10 cellular contexts compared by ENCODE assay signal in the genomic region with DNA sequence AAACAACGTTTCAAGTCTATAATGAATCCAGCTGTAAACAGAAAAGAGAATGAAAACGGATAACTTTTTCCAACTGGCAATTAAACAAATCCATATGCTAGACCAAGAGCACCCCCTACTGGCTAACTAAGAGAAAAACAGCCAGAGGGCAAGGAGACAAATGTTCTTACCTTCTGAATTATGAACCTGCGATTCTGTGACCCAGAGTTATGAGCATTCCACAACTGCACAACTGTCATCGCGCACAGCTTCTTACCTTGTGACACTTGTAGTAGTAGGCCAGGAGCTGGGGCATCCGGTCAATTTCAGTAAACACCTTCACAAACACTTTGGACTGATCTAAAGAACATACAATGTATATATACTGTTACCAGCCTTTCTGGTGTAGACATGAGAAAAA. TPM values are rescaled to one million over a fixed set of nuclear protein-coding genes. Genes with fewer than 3 reads are reported as not detected.
DNase-seq lines count a peak whose midpoint lies in the region; ATAC-seq and TF ChIP-seq lines count a peak whose summit lies in the region.
"Had no signal": no experiment of that assay in that cellular context is flagged by ENCODE, and none has a peak within 500 bp of the region (broad histone marks: within the 10 kb centered on the region; RNA-seq: fewer than 3 reads in every experiment).

No MANE protein-coding gene starts in this region.

- no peak overlapping the region for H3K9ac ChIP-seq in smooth muscle cell (ENCODE audit: low read depth)

- no peak for ATAC-seq in HG03175 (IDR thresholded peaks at IDR 0.05; ENCODE audit: unreplicated experiment)
- no peak for ATAC-seq in activated naive CD8-positive, alpha-beta T cell treated with anti-CD3 and anti-CD28 coated beads, Interleukin-2, amount 50 U/mL, for 24 hours

- H3K4me1 ChIP-seq in adrenal gland (replicated peaks in 1 of 2) (no peaks in the 10 kb centered on the region), smooth muscle cell (ENCODE audit: low read depth) (no peaks in the 10 kb centered on the region)

- DNase-seq in Calu3 (peak; percentile 54), H7 (peak; percentile 66), NCI-H345 (lab: John Stamatoyannopoulos, UW) (peak; percentile 62), adrenal gland (no peak), hepatic stellate cell (ENCODE audit: low spot score) (peak; percentile 38), smooth muscle cell (lab: John Stamatoyannopoulos, UW; ENCODE audit: unreplicated experiment) (no peak)
- DNase-seq in activated naive CD8-positive, alpha-beta T cell treated with anti-CD3 and anti-CD28 coated beads, Interleukin-2, amount 50 U/mL, for 24 hours, result no peak
- DNase-seq: right cardiac atrium had no signal

- H3K27me3 ChIP-seq in H7 (ENCODE audit: control insufficient read depth, insufficient read depth, low read length), result no peaks in the 10 kb centered on the region
- no peaks in the 10 kb centered on the region for H3K27me3 ChIP-seq in adrenal gland
- no peaks in the 10 kb centered on the region for H3K27me3 ChIP-seq in smooth muscle cell (ENCODE audit: low read depth)

- H3K27ac Mint-ChIP-seq in Calu3 (ENCODE audit: unreplicated experiment), result no peak overlapping the region
- no peak overlapping the region for H3K27ac Mint-ChIP-seq in activated naive CD8-positive, alpha-beta T cell treated with anti-CD3 and anti-CD28 coated beads, Interleukin-2, amount 50 U/mL, for 24 hours
- H3K27ac Mint-ChIP-seq: T-helper 1 cell treated with Interleukin-12 subunit alpha and Interleukin-12 subunit beta and Interleukin-4 antibody, amounts not matched to agents 30 μg/mL and 1 μg/mL, for 36 hours had no signal

- no peak for TF ChIP-seq POLR2A in adrenal gland (IDR thresholded peaks at IDR 0.05)

- no peaks in the 10 kb centered on the region for H3K9me3 Mint-ChIP-seq in Calu3 (ENCODE audit: low read depth, unreplicated experiment)
- H3K9me3 Mint-ChIP-seq in activated naive CD8-positive, alpha-beta T cell treated with anti-CD3 and anti-CD28 coated beads, Interleukin-2, amount 50 U/mL, for 24 hours, result no peaks in the 10 kb centered on the region
- H3K9me3 Mint-ChIP-seq: T-helper 1 cell treated with Interleukin-12 subunit alpha and Interleukin-12 subunit beta and Interleukin-4 antibody, amounts not matched to agents 30 μg/mL and 1 μg/mL, for 36 hours had no signal

- H3F3A ChIP-seq in smooth muscle cell (ENCODE audit: low read depth), result no peaks in the 10 kb centered on the region

- H3K27me3 Mint-ChIP-seq in Calu3 (ENCODE audit: unreplicated experiment), result no peaks in the 10 kb centered on the region
- H3K27me3 Mint-ChIP-seq in activated naive CD8-positive, alpha-beta T cell treated with anti-CD3 and anti-CD28 coated beads, Interleukin-2, amount 50 U/mL, for 24 hours, result no peaks in the 10 kb centered on the region

- TF ChIP-seq CTCF in Calu3 (IDR thresholded peaks at IDR 0.05; ENCODE audit: unreplicated experiment) (peak; percentile 84), adrenal gland (IDR thresholded peaks at IDR 0.05) (peak; percentile 64 to 90 (median 82)), smooth muscle cell (IDR thresholded peaks at IDR 0.05; ENCODE audit: borderline replicate concordance, insufficient read depth, poor library complexity, severe bottlenecking) (peak; percentile 93)

- no peak overlapping the region for H3K4me3 ChIP-seq in H7 (ENCODE audit: insufficient read depth, low read depth, low read length)
- H3K4me3 ChIP-seq in adrenal gland, result no peak overlapping the region
- no peak overlapping the region for H3K4me3 ChIP-seq in smooth muscle cell

- CTCF ChIA-PET in Calu3 (lab: Charles Lee), result interaction anchor here (1.5 to 4.0 kb wide), 3 partner anchors 20 to 251 kb away, joined by 4 to 54 read pairs (median 8); a partner anchor contains a TSS

- peaks cover 35% of the 10 kb centered on the region for H4K20me1 ChIP-seq in smooth muscle cell (ENCODE audit: low read depth)

- no TSS peak for BruUV-seq in Calu3 (replicated peaks; lab: Mats Ljungman, UMichigan)

- no peak overlapping the region for H3K27ac ChIP-seq in adrenal gland
- no peak overlapping the region for H3K27ac ChIP-seq in smooth muscle cell (ENCODE audit: low read depth)

- peaks cover 21% of the 10 kb centered on the region for H3K36me3 Mint-ChIP-seq in Calu3 (ENCODE audit: insufficient read depth, unreplicated experiment)
- H3K36me3 Mint-ChIP-seq in activated naive CD8-positive, alpha-beta T cell treated with anti-CD3 and anti-CD28 coated beads, Interleukin-2, amount 50 U/mL, for 24 hours (ENCODE audit: low read depth), result peaks cover 20% of the 10 kb centered on the region

- no peak overlapping the region for H3K4me3 Mint-ChIP-seq in Calu3 (ENCODE audit: low read depth, unreplicated experiment)
- H3K4me3 Mint-ChIP-seq in activated naive CD8-positive, alpha-beta T cell treated with anti-CD3 and anti-CD28 coated beads, Interleukin-2, amount 50 U/mL, for 24 hours, result no peak overlapping the region
- H3K4me3 Mint-ChIP-seq: T-helper 1 cell treated with Interleukin-12 subunit alpha and Interleukin-12 subunit beta and Interleukin-4 antibody, amounts not matched to agents 30 μg/mL and 1 μg/mL, for 36 hours had no signal

- H3K4me2 ChIP-seq in smooth muscle cell, result no peak overlapping the region

- intact Hi-C loops in Calu3 (cut with micrococcal nuclease; ENCODE audit: unreplicated experiment) (loop anchor here (1.0 to 10.0 kb wide), 5 partner anchors 130 to 537 kb away; a partner anchor contains a TSS), adrenal gland (cut with DNase I) (loop anchor here in 1 of 2 donors (5.0 kb wide), 1 partner anchor 252 kb away; a partner anchor contains a TSS)

- H3K9me3 ChIP-seq in adrenal gland (replicated peaks in 1 of 3) (no peaks in the 10 kb centered on the region), smooth muscle cell (replicated peaks; ENCODE audit: low read depth) (no peaks in the 10 kb centered on the region)

- WGBS in adrenal gland, 4 donors, result 15 to 37% (median 26%) methylated on average over 6 of the region's 6 CpGs
- 31% methylated on average over 6 of the region's 6 CpGs for WGBS in smooth muscle cell (ENCODE audit: low lambda C conversion rate)

- H3K79me2 ChIP-seq in smooth muscle cell (ENCODE audit: low read depth), result no peaks in the 10 kb centered on the region

- H2AFZ ChIP-seq in smooth muscle cell (ENCODE audit: low read depth), result no peak overlapping the region

- peaks cover 10% of the 10 kb centered on the region for H3K36me3 ChIP-seq in H7 (replicated peaks; ENCODE audit: control insufficient read depth, insufficient read depth, low read length)
- peaks cover 0 to 48% of the 10 kb centered on the region in 2 donors for H3K36me3 ChIP-seq in adrenal gland (replicated peaks in 1 of 2)
- H3K36me3 ChIP-seq in smooth muscle cell (ENCODE audit: low read depth), result peaks cover 10% of the 10 kb centered on the region

- H3K4me1 Mint-ChIP-seq in Calu3 (ENCODE audit: low read depth, unreplicated experiment), result no peaks in the 10 kb centered on the region
- H3K4me1 Mint-ChIP-seq in activated naive CD8-positive, alpha-beta T cell treated with anti-CD3 and anti-CD28 coated beads, Interleukin-2, amount 50 U/mL, for 24 hours, result no peaks in the 10 kb centered on the region

RNA-seq across cellular contexts. Expression of a gene that starts 18.6 kb away (rescaled TPM):
- total RNA-seq in Calu3 (2022), result 28.2 and 29.4 TPM in 2 replicates
- 17.1 and 26.4 TPM in 2 replicates for total RNA-seq in H7 (2014; rRNA removed; shearing (Covaris generic))
- 10 to 100 TPM; 10.7 to 25.7 (median 21.4) TPM for total RNA-seq in adrenal gland
- 10 to 100 TPM; 19.2 to 50.1 (median 37.3) TPM for polyA plus RNA-seq in adrenal gland
- 17.2 and 23.3 TPM in 2 replicates for total RNA-seq in smooth muscle cell
- 17.6 and 20.1 TPM in 2 replicates for polyA plus RNA-seq in smooth muscle cell

Comparison
In these comparisons a context has a peak if more than half of its experiments do, and no peak if none do; other contexts are left out.
1. DNase-seq: peak in Calu3 (single experiment), H7 (single experiment), NCI-H345 (single experiment) and hepatic stellate cell (single experiment); none in adrenal gland (0 of 7), smooth muscle cell (single experiment) and activated naive CD8-positive, alpha-beta T cell treated with anti-CD3 and anti-CD28 coated beads, Interleukin-2, amount 50 U/mL, for 24 hours (single experiment).
2. Peak in every context shown above with its lines, with median percentiles within 50 percentile points of each other: CTCF ChIP-seq.